8 cellular contexts compared by ENCODE assay signal in genomic region chr13:27170221-27170520, GRCh38. TPM values are rescaled to one million over a fixed set of nuclear protein-coding genes. Genes with fewer than 3 reads are reported as not detected.
DNase-seq lines count a peak whose midpoint lies in the region; ATAC-seq and TF ChIP-seq lines count a peak whose summit lies in the region.

No MANE protein-coding gene starts in this region.

- ATAC-seq in natural killer cell (peak in 1 of 3 donors; percentile 6), left colon (no peak), HG03521 (IDR thresholded peaks at IDR 0.05; ENCODE audit: unreplicated experiment) (no peak)

- intact Hi-C loops in colonic mucosa (cut with DNase I): loop anchor here (5.0 kb wide), 1 partner anchor 82 kb away; the partner anchor contains the start of gene RPL21
- intact Hi-C loops in natural killer cell (cut with micrococcal nuclease): loop anchor here (1.0 to 5.0 kb wide), 3 partner anchors 39 to 967 kb away; partner anchors contain the start of genes LNX2, PAN3 and POLR1D
- intact Hi-C loops in left colon (cut with DNase I, micrococcal nuclease): no loop called here

- no peaks in the 10 kb centered on the region for H3K36me3 ChIP-seq in colonic mucosa

- peaks cover 5% of the 10 kb centered on the region for H3K4me1 ChIP-seq in colonic mucosa

- DNase-seq in MV-4-11 (lab: John Stamatoyannopoulos, UW) (peak; percentile 70), colonic mucosa (no peak), natural killer cell (no peak), COLO829 (ENCODE audit: low spot score) (no peak), left colon (no peak)
- DNase-seq in stimulated activated naive CD4-positive, alpha-beta T cell (lab: John Stamatoyannopoulos, UW): no peak

- peak overlapping the region; percentile 94 to 97 for H3K27ac Mint-ChIP-seq in natural killer cell

- peak overlapping the region; percentile 90 for H3K27ac ChIP-seq in colonic mucosa

- no peaks in the 10 kb centered on the region for H3K27me3 ChIP-seq in colonic mucosa

- peaks cover 46 to 53% of the 10 kb centered on the region in 2 donors for H3K4me1 Mint-ChIP-seq in natural killer cell

- H3K4me3 Mint-ChIP-seq in natural killer cell: peak overlapping the region; percentile 98

- peak overlapping the region; percentile 20 to 72 for H3K9ac ChIP-seq in colonic mucosa (ENCODE audit: low read depth in 2 of 2, low read length in 2 of 2)

- H3K36me3 Mint-ChIP-seq in natural killer cell: no peaks in the 10 kb centered on the region

- H3K4me3 ChIP-seq in GM12875 (ENCODE audit: low read depth, low read length) (peak overlapping the region; percentile 73), colonic mucosa (peak overlapping the region; percentile 75)

- no peaks in the 10 kb centered on the region for H3K9me3 ChIP-seq in colonic mucosa

- no peaks in the 10 kb centered on the region for H3K9me3 Mint-ChIP-seq in natural killer cell

- no peaks in the 10 kb centered on the region for H3K27me3 Mint-ChIP-seq in natural killer cell (ENCODE audit: low read depth in 2 of 2)

- TF ChIP-seq CTCF in GM12875 (IDR thresholded peaks at IDR 0.05; ENCODE audit: borderline replicate concordance, insufficient read depth, low read depth, low read length) (no peak), colonic mucosa (IDR thresholded peaks at IDR 0.05) (no peak), natural killer cell (IDR thresholded peaks at IDR 0.05) (no peak)

RNA-seq across cellular contexts. Expression of gene USP12, which starts 1.4 kb away (rescaled TPM):
- total RNA-seq in colonic mucosa (10 to 100 TPM; 28.0 to 48.0 TPM), natural killer cell (10 to 100 TPM; 44.3 to 55.3 (median 50.9) TPM), left colon (10 to 100 TPM; 32.2 to 42.0 TPM)

Comparison
In these comparisons a context has a peak if more than half of its experiments do, and no peak if none do; other contexts are left out.
1. intact Hi-C loops: an anchor here in colonic mucosa (5.0 kb wide) and natural killer cell (1.0 to 5.0 kb wide); none called in left colon.